20 cellular contexts compared by ENCODE assay signal in the genomic region with DNA sequence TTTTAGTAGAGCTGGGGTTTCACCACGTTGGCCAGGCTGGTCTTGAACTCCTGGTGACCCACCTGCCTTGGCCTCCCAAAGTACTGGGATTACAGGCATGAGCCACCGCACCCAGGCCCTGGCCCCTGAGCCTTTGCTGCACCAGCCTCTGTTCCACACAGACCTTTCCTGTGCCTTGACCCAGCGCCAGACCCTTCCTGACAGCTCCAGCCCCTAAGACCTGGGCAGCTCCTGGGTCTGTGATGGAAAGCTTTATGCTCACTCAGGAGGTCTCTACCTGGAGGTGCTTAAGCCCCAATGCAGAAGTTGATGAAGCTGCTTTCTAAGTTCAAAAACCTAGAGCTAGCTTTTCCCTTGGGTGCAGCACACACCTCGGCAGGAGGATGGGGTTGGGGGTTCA. TPM values are rescaled to one million over a fixed set of nuclear protein-coding genes. Genes with fewer than 3 reads are reported as not detected.
DNase-seq lines count a peak whose midpoint lies in the region; ATAC-seq and TF ChIP-seq lines count a peak whose summit lies in the region.
"Had no signal": no experiment of that assay in that cellular context is flagged by ENCODE, and none has a peak within 500 bp of the region (broad histone marks: within the 10 kb centered on the region; RNA-seq: fewer than 3 reads in every experiment).

No MANE protein-coding gene starts in this region.

- H3K27me3 Mint-ChIP-seq in activated naive CD8-positive, alpha-beta T cell treated with anti-CD3 and anti-CD28 coated beads, Interleukin-2, amount 10 ng/mL, durations not matched to agents 7 days and 5 days = peaks cover 10% of the 10 kb centered on the region
- H3K27me3 Mint-ChIP-seq in activated naive CD8-positive, alpha-beta T cell treated with anti-CD3 and anti-CD28 coated beads, Interleukin-2, amount 50 U/mL, for 24 hours = peaks cover 2% of the 10 kb centered on the region
- no peaks in the 10 kb centered on the region for H3K27me3 Mint-ChIP-seq in activated T-helper 2 cell treated with anti-CD3 and anti-CD28 coated beads, Interferon-gamma antibody, Interleukin-2, Interleukin-4, amounts not matched to agents 10 μg/mL and 5 μg/mL and 100 μg/mL, durations not matched to agents 14 hours and 24 hours and 36 hours (ENCODE audit: low read depth)
- H3K27me3 Mint-ChIP-seq: CD4-positive, CD25-positive, alpha-beta regulatory T cell had no signal

- H3K4me1 Mint-ChIP-seq in activated naive CD8-positive, alpha-beta T cell treated with anti-CD3 and anti-CD28 coated beads, Interleukin-2, amount 10 ng/mL, durations not matched to agents 7 days and 5 days = peaks cover 35% of the 10 kb centered on the region
- peaks cover 60% of the 10 kb centered on the region for H3K4me1 Mint-ChIP-seq in activated naive CD8-positive, alpha-beta T cell treated with anti-CD3 and anti-CD28 coated beads, Interleukin-2, amount 50 U/mL, for 24 hours
- H3K4me1 Mint-ChIP-seq in activated T-helper 2 cell treated with anti-CD3 and anti-CD28 coated beads, Interferon-gamma antibody, Interleukin-2, Interleukin-4, amounts not matched to agents 10 μg/mL and 5 μg/mL and 100 μg/mL, durations not matched to agents 14 hours and 24 hours and 36 hours (ENCODE audit: low read depth) = peaks cover 55% of the 10 kb centered on the region

- no peaks in the 10 kb centered on the region for H3K9me3 ChIP-seq in neutrophil
- H3K9me3 ChIP-seq: BE2C, SJSA1 had no signal

- ATAC-seq in activated naive CD8-positive, alpha-beta T cell treated with anti-CD3 and anti-CD28 coated beads, Interleukin-2, amount 10 ng/mL, durations not matched to agents 7 days and 5 days (ENCODE audit: low read depth) = no peak
- no peak for ATAC-seq in activated naive CD8-positive, alpha-beta T cell treated with anti-CD3 and anti-CD28 coated beads, Interleukin-2, amount 50 U/mL, for 24 hours
- ATAC-seq in GM18873 (IDR thresholded peaks at IDR 0.05; ENCODE audit: low FRiP score, unreplicated experiment) = no peak
- ATAC-seq: A549, HCT116 had no signal

- TF ChIP-seq CTCF in coronary artery (IDR thresholded peaks at IDR 0.05) (no peak), neutrophil (IDR thresholded peaks at IDR 0.05) (no peak)

- peaks cover 14% of the 10 kb centered on the region for H3K36me3 Mint-ChIP-seq in activated naive CD8-positive, alpha-beta T cell treated with anti-CD3 and anti-CD28 coated beads, Interleukin-2, amount 10 ng/mL, durations not matched to agents 7 days and 5 days
- peaks cover 3% of the 10 kb centered on the region for H3K36me3 Mint-ChIP-seq in activated naive CD8-positive, alpha-beta T cell treated with anti-CD3 and anti-CD28 coated beads, Interleukin-2, amount 50 U/mL, for 24 hours (ENCODE audit: low read depth)
- H3K36me3 Mint-ChIP-seq in activated T-helper 2 cell treated with anti-CD3 and anti-CD28 coated beads, Interferon-gamma antibody, Interleukin-2, Interleukin-4, amounts not matched to agents 10 μg/mL and 5 μg/mL and 100 μg/mL, durations not matched to agents 14 hours and 24 hours and 36 hours (ENCODE audit: low read depth) = peaks cover 18% of the 10 kb centered on the region
- H3K36me3 Mint-ChIP-seq: CD4-positive, CD25-positive, alpha-beta regulatory T cell had no signal

- peaks cover 47 to 51% of the 10 kb centered on the region in 2 experiments for H3K4me1 ChIP-seq in neutrophil (ENCODE audit: control insufficient read depth in 1 of 2, insufficient read depth in 1 of 2, low read depth in 1 of 2, low read length in 1 of 2)
- H3K4me1 ChIP-seq: A549, BE2C had no signal

- intact Hi-C loops in activated T-helper 2 cell treated with anti-CD3 and anti-CD28 coated beads, Interferon-gamma antibody, Interleukin-2, Interleukin-4, amounts not matched to agents 10 μg/mL and 5 μg/mL and 100 μg/mL, durations not matched to agents 14 hours and 24 hours and 36 hours (cut with micrococcal nuclease) = no loop called here

- H3K4me3 ChIP-seq in coronary artery = no peak overlapping the region
- no peak overlapping the region for H3K4me3 ChIP-seq in neutrophil (ENCODE audit: low read depth in 1 of 2, low read length in 1 of 2)
- H3K4me3 ChIP-seq: A549, SJSA1 had no signal

- H3K27ac ChIP-seq in coronary artery (no peak overlapping the region), neutrophil (peak overlapping the region; percentile 90)
- H3K27ac ChIP-seq: A549, SJSA1 had no signal

- POLR2A ChIA-PET in activated naive CD8-positive, alpha-beta T cell treated with anti-CD3 and anti-CD28 coated beads, Interleukin-2, amount 10 ng/mL, durations not matched to agents 7 days and 5 days (lab: Charles Lee) = no interaction called here

- DNase-seq in activated naive CD8-positive, alpha-beta T cell treated with anti-CD3 and anti-CD28 coated beads, Interleukin-2, amount 10 ng/mL, durations not matched to agents 7 days and 5 days = no peak
- DNase-seq in activated naive CD8-positive, alpha-beta T cell treated with anti-CD3 and anti-CD28 coated beads, Interleukin-2, amount 50 U/mL, for 24 hours = no peak
- DNase-seq in coronary artery (ENCODE audit: low spot score) (peak; percentile 50), NCI-H2196 (lab: John Stamatoyannopoulos, UW; ENCODE audit: unreplicated experiment) (no peak), SIG-M5 treated with dmso at 0.1 percent for 504 hours (lab: John Stamatoyannopoulos, UW; ENCODE audit: unreplicated experiment) (no peak)
- no peak for DNase-seq in activated T-helper 2 cell treated with anti-CD3 and anti-CD28 coated beads, Interferon-gamma antibody, Interleukin-2, Interleukin-4, amounts not matched to agents 10 μg/mL and 5 μg/mL and 100 μg/mL, durations not matched to agents 14 hours and 24 hours and 36 hours (ENCODE audit: low spot score)
- DNase-seq: BE2C; CD4-positive, CD25-positive, alpha-beta regulatory T cell; COR-L47; DMS79 treated with DMSO at 0.1 percent for 48 hours; KG1; NCI-H1105 treated with DMSO at 0.1 percent for 48 hours; NCI-H2029 treated with DMSO at 0.1 percent for 48 hours; NCI-H526; OCI-M1 had no signal

- H3K36me3 ChIP-seq in neutrophil = no peaks in the 10 kb centered on the region
- H3K36me3 ChIP-seq: BE2C, SJSA1 had no signal

- H3K27me3 ChIP-seq in neutrophil = no peaks in the 10 kb centered on the region
- H3K27me3 ChIP-seq: SJSA1 had no signal

- H3K9me3 Mint-ChIP-seq in activated naive CD8-positive, alpha-beta T cell treated with anti-CD3 and anti-CD28 coated beads, Interleukin-2, amount 10 ng/mL, durations not matched to agents 7 days and 5 days = peaks cover 12% of the 10 kb centered on the region
- peaks cover 11% of the 10 kb centered on the region for H3K9me3 Mint-ChIP-seq in activated naive CD8-positive, alpha-beta T cell treated with anti-CD3 and anti-CD28 coated beads, Interleukin-2, amount 50 U/mL, for 24 hours
- H3K9me3 Mint-ChIP-seq in activated T-helper 2 cell treated with anti-CD3 and anti-CD28 coated beads, Interferon-gamma antibody, Interleukin-2, Interleukin-4, amounts not matched to agents 10 μg/mL and 5 μg/mL and 100 μg/mL, durations not matched to agents 14 hours and 24 hours and 36 hours = peaks cover 24% of the 10 kb centered on the region

- H3K27ac Mint-ChIP-seq in activated naive CD8-positive, alpha-beta T cell treated with anti-CD3 and anti-CD28 coated beads, Interleukin-2, amount 10 ng/mL, durations not matched to agents 7 days and 5 days = peak overlapping the region; percentile 62
- H3K27ac Mint-ChIP-seq in activated naive CD8-positive, alpha-beta T cell treated with anti-CD3 and anti-CD28 coated beads, Interleukin-2, amount 50 U/mL, for 24 hours = no peak overlapping the region
- no peak overlapping the region for H3K27ac Mint-ChIP-seq in activated T-helper 2 cell treated with anti-CD3 and anti-CD28 coated beads, Interferon-gamma antibody, Interleukin-2, Interleukin-4, amounts not matched to agents 10 μg/mL and 5 μg/mL and 100 μg/mL, durations not matched to agents 14 hours and 24 hours and 36 hours
- H3K27ac Mint-ChIP-seq: CD4-positive, CD25-positive, alpha-beta regulatory T cell had no signal

- H3K4me3 Mint-ChIP-seq in activated naive CD8-positive, alpha-beta T cell treated with anti-CD3 and anti-CD28 coated beads, Interleukin-2, amount 10 ng/mL, durations not matched to agents 7 days and 5 days = no peak overlapping the region
- no peak overlapping the region for H3K4me3 Mint-ChIP-seq in activated naive CD8-positive, alpha-beta T cell treated with anti-CD3 and anti-CD28 coated beads, Interleukin-2, amount 50 U/mL, for 24 hours
- no peak overlapping the region for H3K4me3 Mint-ChIP-seq in activated T-helper 2 cell treated with anti-CD3 and anti-CD28 coated beads, Interferon-gamma antibody, Interleukin-2, Interleukin-4, amounts not matched to agents 10 μg/mL and 5 μg/mL and 100 μg/mL, durations not matched to agents 14 hours and 24 hours and 36 hours (ENCODE audit: low read depth)
- H3K4me3 Mint-ChIP-seq: CD4-positive, CD25-positive, alpha-beta regulatory T cell had no signal

RNA-seq across cellular contexts. Expression of gene NEK6, which starts 58.8 kb away (rescaled TPM):
- total RNA-seq in activated naive CD8-positive, alpha-beta T cell treated with anti-CD3 and anti-CD28 coated beads, Interleukin-2, amount 10 ng/mL, durations not matched to agents 7 days and 5 days = 10 to 100 TPM in 1 of 2 experiments, 1 to 10 TPM in 1; 8.1 to 10.9 TPM
- 44.6 and 47.7 TPM in 2 replicates for total RNA-seq in activated T-helper 2 cell treated with anti-CD3 and anti-CD28 coated beads, Interferon-gamma antibody, Interleukin-2, Interleukin-4, amounts not matched to agents 10 μg/mL and 5 μg/mL and 100 μg/mL, durations not matched to agents 14 hours and 24 hours and 36 hours
